ENCODE assay signal across 1 cellular context in the genomic region with DNA sequence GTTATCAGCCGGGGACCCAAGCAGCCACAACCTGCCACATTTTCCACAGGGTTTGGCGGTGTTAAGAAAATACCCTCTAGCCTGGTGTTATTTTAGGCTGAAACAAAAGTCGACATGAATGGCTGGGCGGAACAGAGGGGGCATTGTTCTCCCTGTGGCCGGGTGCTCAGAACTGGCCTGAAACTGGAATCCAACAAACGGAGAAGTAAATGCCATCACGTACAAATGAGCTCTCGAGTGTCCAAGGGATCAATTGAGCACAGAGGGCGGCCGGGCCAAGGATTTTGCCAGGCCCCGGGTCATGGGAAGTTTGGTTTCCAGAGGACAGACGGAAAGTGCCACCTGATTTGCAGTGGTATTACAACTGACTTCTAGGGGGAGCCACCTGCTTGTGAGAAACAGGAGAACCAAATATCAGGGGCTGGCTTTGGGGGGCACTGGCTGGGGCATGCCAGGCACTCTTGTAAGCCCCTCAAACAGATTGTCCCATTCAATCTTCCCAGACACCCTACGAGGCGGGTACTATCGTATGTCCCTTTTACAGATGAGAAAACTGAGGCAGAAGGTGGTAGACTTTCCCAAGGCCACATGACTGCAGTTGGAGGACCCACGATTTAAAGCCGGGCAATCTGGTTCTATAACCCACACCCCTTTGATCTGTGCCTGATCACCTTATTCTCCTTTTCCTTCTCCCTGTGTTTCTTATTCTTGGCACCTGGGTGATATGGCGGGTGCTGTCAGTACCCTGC.
TF ChIP-seq lines count a peak whose summit lies in the region.

No MANE protein-coding gene starts in this region.

TF ChIP-seq in HepG2, 621 proteins besides CTCF, POLR2A, EP300 and RAD21 (continued from another document):
- TF ChIP-seq, protein P1, sequence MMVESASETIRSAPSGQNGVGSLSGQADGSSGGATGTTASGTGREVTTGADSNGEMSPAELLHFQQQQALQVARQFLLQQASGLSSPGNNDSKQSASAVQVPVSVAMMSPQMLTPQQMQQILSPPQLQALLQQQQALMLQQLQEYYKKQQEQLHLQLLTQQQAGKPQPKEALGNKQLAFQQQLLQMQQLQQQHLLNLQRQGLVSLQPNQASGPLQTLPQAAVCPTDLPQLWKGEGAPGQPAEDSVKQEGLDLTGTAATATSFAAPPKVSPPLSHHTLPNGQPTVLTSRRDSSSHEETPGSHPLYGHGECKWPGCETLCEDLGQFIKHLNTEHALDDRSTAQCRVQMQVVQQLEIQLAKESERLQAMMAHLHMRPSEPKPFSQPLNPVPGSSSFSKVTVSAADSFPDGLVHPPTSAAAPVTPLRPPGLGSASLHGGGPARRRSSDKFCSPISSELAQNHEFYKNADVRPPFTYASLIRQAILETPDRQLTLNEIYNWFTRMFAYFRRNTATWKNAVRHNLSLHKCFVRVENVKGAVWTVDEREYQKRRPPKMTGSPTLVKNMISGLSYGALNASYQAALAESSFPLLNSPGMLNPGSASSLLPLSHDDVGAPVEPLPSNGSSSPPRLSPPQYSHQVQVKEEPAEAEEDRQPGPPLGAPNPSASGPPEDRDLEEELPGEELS (CRISPR knock-in tag; IDR thresholded peaks at IDR 0.05), result peak; percentile 41; the same call in 1 of the 2 replicates
- no peak for TF ChIP-seq SMARCC2 (IDR thresholded peaks at IDR 0.05)
- no peak for TF ChIP-seq ZNF337 (CRISPR knock-in tag; IDR thresholded peaks at IDR 0.05; ENCODE audit: borderline replicate concordance, low read depth)
- TF ChIP-seq ZNF430 (CRISPR knock-in tag; IDR thresholded peaks at IDR 0.05), result 0 out of 2 replicates have a peak, but pooled peaks have one; percentile 45
- TF ChIP-seq ZNF230 (CRISPR knock-in tag; IDR thresholded peaks at IDR 0.05), result no peak
- TF ChIP-seq ZNF292 (CRISPR knock-in tag; IDR thresholded peaks at IDR 0.05; ENCODE audit: borderline replicate concordance, low read depth), result no peak
- no peak for TF ChIP-seq MED13 (CRISPR knock-in tag; IDR thresholded peaks at IDR 0.05)
- TF ChIP-seq, protein P2, sequence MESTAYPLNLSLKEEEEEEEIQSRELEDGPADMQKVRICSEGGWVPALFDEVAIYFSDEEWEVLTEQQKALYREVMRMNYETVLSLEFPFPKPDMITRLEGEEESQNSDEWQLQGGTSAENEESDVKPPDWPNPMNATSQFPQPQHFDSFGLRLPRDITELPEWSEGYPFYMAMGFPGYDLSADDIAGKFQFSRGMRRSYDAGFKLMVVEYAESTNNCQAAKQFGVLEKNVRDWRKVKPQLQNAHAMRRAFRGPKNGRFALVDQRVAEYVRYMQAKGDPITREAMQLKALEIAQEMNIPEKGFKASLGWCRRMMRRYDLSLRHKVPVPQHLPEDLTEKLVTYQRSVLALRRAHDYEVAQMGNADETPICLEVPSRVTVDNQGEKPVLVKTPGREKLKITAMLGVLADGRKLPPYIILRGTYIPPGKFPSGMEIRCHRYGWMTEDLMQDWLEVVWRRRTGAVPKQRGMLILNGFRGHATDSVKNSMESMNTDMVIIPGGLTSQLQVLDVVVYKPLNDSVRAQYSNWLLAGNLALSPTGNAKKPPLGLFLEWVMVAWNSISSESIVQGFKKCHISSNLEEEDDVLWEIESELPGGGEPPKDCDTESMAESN (CRISPR knock-in tag; conservative IDR thresholded peaks at IDR 0.05), result no peak
- TF ChIP-seq ZNF644 (CRISPR knock-in tag; IDR thresholded peaks at IDR 0.05; ENCODE audit: low read depth), result 0 out of 2 replicates have a peak, but pooled peaks have one; percentile 18
- TF ChIP-seq, protein P3, sequence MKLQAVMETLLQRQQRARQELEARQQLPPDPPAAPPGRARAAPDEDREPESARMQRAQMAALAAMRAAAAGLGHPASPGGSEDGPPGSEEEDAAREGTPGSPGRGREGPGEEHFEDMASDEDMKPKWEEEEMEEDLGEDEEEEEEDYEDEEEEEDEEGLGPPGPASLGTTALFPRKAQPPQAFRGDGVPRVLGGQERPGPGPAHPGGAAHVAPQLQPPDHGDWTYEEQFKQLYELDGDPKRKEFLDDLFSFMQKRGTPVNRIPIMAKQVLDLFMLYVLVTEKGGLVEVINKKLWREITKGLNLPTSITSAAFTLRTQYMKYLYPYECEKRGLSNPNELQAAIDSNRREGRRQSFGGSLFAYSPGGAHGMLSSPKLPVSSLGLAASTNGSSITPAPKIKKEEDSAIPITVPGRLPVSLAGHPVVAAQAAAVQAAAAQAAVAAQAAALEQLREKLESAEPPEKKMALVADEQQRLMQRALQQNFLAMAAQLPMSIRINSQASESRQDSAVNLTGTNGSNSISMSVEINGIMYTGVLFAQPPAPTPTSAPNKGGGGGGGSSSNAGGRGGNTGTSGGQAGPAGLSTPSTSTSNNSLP (IDR thresholded peaks at IDR 0.05; ENCODE audit: low read depth, low read length), result no peak
- TF ChIP-seq NAIF1 (CRISPR knock-in tag; IDR thresholded peaks at IDR 0.05; ENCODE audit: borderline replicate concordance), result no peak
- TF ChIP-seq, protein P4, sequence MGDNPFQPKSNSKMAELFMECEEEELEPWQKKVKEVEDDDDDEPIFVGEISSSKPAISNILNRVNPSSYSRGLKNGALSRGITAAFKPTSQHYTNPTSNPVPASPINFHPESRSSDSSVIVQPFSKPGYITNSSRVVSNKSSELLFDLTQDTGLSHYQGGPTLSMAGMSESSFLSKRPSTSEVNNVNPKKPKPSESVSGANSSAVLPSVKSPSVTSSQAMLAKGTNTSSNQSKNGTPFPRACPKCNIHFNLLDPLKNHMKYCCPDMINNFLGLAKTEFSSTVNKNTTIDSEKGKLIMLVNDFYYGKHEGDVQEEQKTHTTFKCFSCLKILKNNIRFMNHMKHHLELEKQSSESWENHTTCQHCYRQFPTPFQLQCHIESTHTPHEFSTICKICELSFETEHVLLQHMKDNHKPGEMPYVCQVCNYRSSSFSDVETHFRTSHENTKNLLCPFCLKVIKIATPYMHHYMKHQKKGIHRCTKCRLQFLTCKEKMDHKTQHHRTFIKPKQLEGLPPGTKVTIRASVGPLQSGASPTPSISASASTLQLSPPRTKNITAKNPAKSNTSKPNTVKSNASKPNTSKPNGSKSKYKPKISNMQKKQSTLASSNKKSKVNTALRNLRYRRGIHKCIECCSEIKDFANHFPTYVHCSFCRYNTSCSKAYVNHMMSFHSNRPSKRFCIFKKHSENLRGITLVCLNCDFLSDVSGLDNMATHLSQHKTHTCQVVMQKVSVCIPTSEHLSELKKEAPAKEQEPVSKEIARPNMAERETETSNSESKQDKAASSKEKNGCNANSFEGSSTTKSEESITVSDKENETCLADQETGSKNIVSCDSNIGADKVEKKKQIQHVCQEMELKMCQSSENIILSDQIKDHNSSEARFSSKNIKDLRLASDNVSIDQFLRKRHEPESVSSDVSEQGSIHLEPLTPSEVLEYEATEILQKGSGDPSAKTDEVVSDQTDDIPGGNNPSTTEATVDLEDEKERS (CRISPR knock-in tag; IDR thresholded peaks at IDR 0.05), result peak; percentile 48; the same call in 1 of the 2 replicates
- TF ChIP-seq, protein P5, sequence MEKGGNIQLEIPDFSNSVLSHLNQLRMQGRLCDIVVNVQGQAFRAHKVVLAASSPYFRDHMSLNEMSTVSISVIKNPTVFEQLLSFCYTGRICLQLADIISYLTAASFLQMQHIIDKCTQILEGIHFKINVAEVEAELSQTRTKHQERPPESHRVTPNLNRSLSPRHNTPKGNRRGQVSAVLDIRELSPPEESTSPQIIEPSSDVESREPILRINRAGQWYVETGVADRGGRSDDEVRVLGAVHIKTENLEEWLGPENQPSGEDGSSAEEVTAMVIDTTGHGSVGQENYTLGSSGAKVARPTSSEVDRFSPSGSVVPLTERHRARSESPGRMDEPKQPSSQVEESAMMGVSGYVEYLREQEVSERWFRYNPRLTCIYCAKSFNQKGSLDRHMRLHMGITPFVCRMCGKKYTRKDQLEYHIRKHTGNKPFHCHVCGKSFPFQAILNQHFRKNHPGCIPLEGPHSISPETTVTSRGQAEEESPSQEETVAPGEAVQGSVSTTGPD (CRISPR knock-in tag; IDR thresholded peaks at IDR 0.05), result peak; percentile 91; the same call in 1 of the 2 replicates
- TF ChIP-seq, protein P6, sequence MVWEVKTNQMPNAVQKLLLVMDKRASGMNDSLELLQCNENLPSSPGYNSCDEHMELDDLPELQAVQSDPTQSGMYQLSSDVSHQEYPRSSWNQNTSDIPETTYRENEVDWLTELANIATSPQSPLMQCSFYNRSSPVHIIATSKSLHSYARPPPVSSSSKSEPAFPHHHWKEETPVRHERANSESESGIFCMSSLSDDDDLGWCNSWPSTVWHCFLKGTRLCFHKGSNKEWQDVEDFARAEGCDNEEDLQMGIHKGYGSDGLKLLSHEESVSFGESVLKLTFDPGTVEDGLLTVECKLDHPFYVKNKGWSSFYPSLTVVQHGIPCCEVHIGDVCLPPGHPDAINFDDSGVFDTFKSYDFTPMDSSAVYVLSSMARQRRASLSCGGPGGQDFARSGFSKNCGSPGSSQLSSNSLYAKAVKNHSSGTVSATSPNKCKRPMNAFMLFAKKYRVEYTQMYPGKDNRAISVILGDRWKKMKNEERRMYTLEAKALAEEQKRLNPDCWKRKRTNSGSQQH (CRISPR knock-in tag; IDR thresholded peaks at IDR 0.05; ENCODE audit: low read depth), result no peak
- peak; percentile 47 for TF ChIP-seq TEAD3 (CRISPR knock-in tag; optimal IDR thresholded peaks at IDR 0.05; ENCODE audit: borderline replicate concordance)
- TF ChIP-seq IKZF1 (IDR thresholded peaks at IDR 0.05), result no peak
- TF ChIP-seq, protein P7, sequence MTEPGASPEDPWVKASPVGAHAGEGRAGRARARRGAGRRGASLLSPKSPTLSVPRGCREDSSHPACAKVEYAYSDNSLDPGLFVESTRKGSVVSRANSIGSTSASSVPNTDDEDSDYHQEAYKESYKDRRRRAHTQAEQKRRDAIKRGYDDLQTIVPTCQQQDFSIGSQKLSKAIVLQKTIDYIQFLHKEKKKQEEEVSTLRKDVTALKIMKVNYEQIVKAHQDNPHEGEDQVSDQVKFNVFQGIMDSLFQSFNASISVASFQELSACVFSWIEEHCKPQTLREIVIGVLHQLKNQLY (CRISPR knock-in tag; IDR thresholded peaks at IDR 0.05), result no peak
- no peak for TF ChIP-seq CREB1 (IDR thresholded peaks at IDR 0.05)
- no peak for TF ChIP-seq CREB1 (CRISPR knock-in tag; IDR thresholded peaks at IDR 0.05)
- TF ChIP-seq PHF21A (CRISPR knock-in tag; IDR thresholded peaks at IDR 0.05), result peak; percentile 79
- no peak for TF ChIP-seq ZFYVE20 (CRISPR knock-in tag; IDR thresholded peaks at IDR 0.05; ENCODE audit: borderline replicate concordance, low read depth)
- TF ChIP-seq ZNF33B (CRISPR knock-in tag; IDR thresholded peaks at IDR 0.05), result no peak
- TF ChIP-seq, protein P8, sequence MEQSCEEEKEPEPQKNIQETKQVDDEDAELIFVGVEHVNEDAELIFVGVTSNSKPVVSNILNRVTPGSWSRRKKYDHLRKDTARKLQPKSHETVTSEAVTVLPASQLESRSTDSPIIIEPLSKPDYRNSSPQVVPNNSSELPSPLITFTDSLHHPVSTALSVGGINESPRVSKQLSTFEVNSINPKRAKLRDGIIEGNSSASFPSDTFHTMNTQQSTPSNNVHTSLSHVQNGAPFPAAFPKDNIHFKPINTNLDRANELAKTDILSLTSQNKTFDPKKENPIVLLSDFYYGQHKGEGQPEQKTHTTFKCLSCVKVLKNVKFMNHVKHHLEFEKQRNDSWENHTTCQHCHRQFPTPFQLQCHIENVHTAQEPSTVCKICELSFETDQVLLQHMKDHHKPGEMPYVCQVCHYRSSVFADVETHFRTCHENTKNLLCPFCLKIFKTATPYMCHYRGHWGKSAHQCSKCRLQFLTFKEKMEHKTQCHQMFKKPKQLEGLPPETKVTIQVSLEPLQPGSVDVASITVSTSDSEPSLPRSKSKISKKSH (CRISPR knock-in tag; IDR thresholded peaks at IDR 0.05; ENCODE audit: borderline replicate concordance), result no peak
- TF ChIP-seq SOX13 (IDR thresholded peaks at IDR 0.05), result peak; percentile 60; the same call in 1 of the 2 replicates
- TF ChIP-seq SOX13 (CRISPR knock-in tag; conservative IDR thresholded peaks at IDR 0.05 in 1 of 2, IDR thresholded peaks at IDR 0.05 in 1 of 2), result peak in 1 of 2 experiments; percentile 85; a peak in 2 of 4 replicates
- TF ChIP-seq RXRB (CRISPR knock-in tag; IDR thresholded peaks at IDR 0.05; ENCODE audit: borderline replicate concordance), result peak; percentile 20; the same call in 1 of the 2 replicates
